In genomic region chr7:44488955-44489354, GRCh38 we compare ENCODE assay signal across 10 cellular contexts. TPM values are rescaled to one million over a fixed set of nuclear protein-coding genes. Genes with fewer than 3 reads are reported as not detected.
A peak's percentile ranks its signal among the peaks of the same experiment; 100 is the strongest.
DNase-seq lines count a peak whose midpoint lies in the region; ATAC-seq, FAIRE-seq and TF ChIP-seq lines count a peak whose summit lies in the region.
"Had no signal": no experiment of that assay in that cellular context is flagged by ENCODE, and none has a peak within 500 bp of the region (broad histone marks: within the 10 kb centered on the region; RNA-seq: fewer than 3 reads in every experiment).

No MANE protein-coding gene starts in this region.

- 0 out of 2 replicates have a peak overlapping the region, but pooled peaks have one; percentile 91 for H3K9ac ChIP-seq in HCT116 (ENCODE audit: low read length)

- H3K4me1 Mint-ChIP-seq in mesothelial cell of epicardium: peaks cover 37% of the 10 kb centered on the region

- POLR2A ChIA-PET in A549 (lab: Yijun Ruan, JAX): no interaction called here
- POLR2A ChIA-PET in HCT116 (lab: Charles Lee): no interaction called here

- no peak overlapping the region for H2AFZ ChIP-seq in HCT116 (ENCODE audit: low read depth, low read length, poor library complexity, severe bottlenecking)

- TF ChIP-seq POLR2A in A549 (IDR thresholded peaks at IDR 0.05; ENCODE audit: low read length) (no peak), HCT116 (IDR thresholded peaks at IDR 0.05; ENCODE audit: borderline replicate concordance, extremely low read depth, insufficient read depth, insufficient read length) (no peak), erythroblast (IDR thresholded peaks at IDR 0.05; ENCODE audit: low read length) (no peak)

- no peak for FAIRE-seq in A549 (lab: Jason Lieb, UNC)
- FAIRE-seq: H54 had no signal

- H3K27ac ChIP-seq in A549: no peak overlapping the region
- no peak overlapping the region for H3K27ac ChIP-seq in HCT116 (ENCODE audit: low read depth, low read length)

- ATAC-seq in A549 (no peak), HCT116 (no peak)

- no peaks in the 10 kb centered on the region for H3K9me2 ChIP-seq in HCT116 (ENCODE audit: insufficient read depth)

- BruUV-seq in HCT116 (replicated peaks; lab: Mats Ljungman, UMichigan): no TSS peak

- H3K4me3 ChIP-seq in A549: peak overlapping the region; percentile 88
- H3K4me3 ChIP-seq in HCT116 (replicated peaks in 1 of 2; ENCODE audit: low read depth in 1 of 2, low read length in 2 of 2): peak overlapping the region; percentile 79 to 95
- peak overlapping the region; percentile 91 for H3K4me3 ChIP-seq in astrocyte of the cerebellum (ENCODE audit: low read depth, low read length)

- WGBS in A549 (ENCODE audit: missing lambda C conversion rate): 82% methylated on average over 3 of the region's 3 CpGs

- TF ChIP-seq RAD21 in A549 (conservative IDR thresholded peaks at IDR 0.05 in 1 of 2, IDR thresholded peaks at IDR 0.05 in 1 of 2) (no peak), HCT116 (IDR thresholded peaks at IDR 0.05; ENCODE audit: low read depth) (no peak)

- H3K27me3 ChIP-seq in HCT116 (ENCODE audit: insufficient read depth, low read length): no peaks in the 10 kb centered on the region

- H3K4me2 ChIP-seq in A549 (peak overlapping the region; percentile 96), HCT116 (ENCODE audit: low read length) (peak overlapping the region; percentile 83)

- H3K9me3 Mint-ChIP-seq in mesothelial cell of epicardium: peaks cover 7% of the 10 kb centered on the region

- H3K9me3 ChIP-seq in A549: peaks cover 5% of the 10 kb centered on the region; the same call in 2 of the 3 replicates
- no peaks in the 10 kb centered on the region for H3K9me3 ChIP-seq in HCT116 (ENCODE audit: control insufficient read depth in 1 of 2, insufficient read depth in 1 of 2, low read depth in 1 of 2, low read length in 2 of 2)

- no peaks in the 10 kb centered on the region for H4K20me1 ChIP-seq in HCT116 (ENCODE audit: insufficient read depth)

- H3K27ac Mint-ChIP-seq in mesothelial cell of epicardium: no peak overlapping the region

- RAD21 ChIA-PET in HCT116 (lab: Charles Lee; ENCODE audit: low non-redundant PET in 1 of 2, low total read pairs in 2 of 2, uncharacterized antibody in 2 of 2, unreplicated experiment in 2 of 2): no interaction called here

- no peak for DNase-seq in A549 (ENCODE audit: low read depth in 1 of 2, low spot score in 1 of 2)
- no peak for DNase-seq in HCT116 (ENCODE audit: low read depth, low spot score)
- DNase-seq in astrocyte of the cerebellum (ENCODE audit: low read depth): no peak
- no peak for DNase-seq in mesothelial cell of epicardium (ENCODE audit: low spot score in 2 of 2, unreplicated experiment in 2 of 2)
- DNase-seq in RKO (ENCODE audit: low spot score): no peak
- no peak for DNase-seq in erythroblast (lab: John Stamatoyannopoulos, UW)
- no peak for DNase-seq in NCI-H128 (lab: John Stamatoyannopoulos, UW; ENCODE audit: unreplicated experiment)
- DNase-seq in NCI-H524 (lab: John Stamatoyannopoulos, UW): no peak
- DNase-seq: NCI-H187 treated with DMSO at 0.1 percent for 48 hours had no signal

- no peaks in the 10 kb centered on the region for H3K27me3 Mint-ChIP-seq in mesothelial cell of epicardium (ENCODE audit: low read depth)

- no peak for TF ChIP-seq EP300 in A549 (IDR thresholded peaks at IDR 0.05)

- CTCF ChIA-PET in A549 (lab: Yijun Ruan, JAX): interaction anchor here (2.1 to 2.3 kb wide), 2 partner anchors 13 to 76 kb away, joined by 8 to 17 read pairs; no protein-coding TSS in a partner anchor
- CTCF ChIA-PET in HCT116 (lab: Charles Lee): no interaction called here

- H3K4me1 ChIP-seq in A549 (peaks cover 13% of the 10 kb centered on the region), HCT116 (ENCODE audit: control insufficient read depth in 1 of 2, insufficient read depth in 2 of 2, low read length in 2 of 2) (peaks cover 5 to 16% of the 10 kb centered on the region in 2 experiments)

- H3K36me3 ChIP-seq in HCT116 (ENCODE audit: control insufficient read depth in 1 of 2, insufficient read depth in 2 of 2, low read length in 2 of 2): peaks cover 7 to 19% of the 10 kb centered on the region in 2 experiments

- TF ChIP-seq CTCF in A549 (IDR thresholded peaks at IDR 0.05) (no peak), HCT116 (IDR thresholded peaks at IDR 0.05 in 2 of 3, conservative IDR thresholded peaks at IDR 0.05 in 1 of 3; ENCODE audit: borderline replicate concordance in 1 of 3, insufficient read depth in 1 of 3, low read depth in 2 of 3, low read length in 2 of 3) (no peak), astrocyte of the cerebellum (IDR thresholded peaks at IDR 0.05; ENCODE audit: low read depth, low read length, missing control alignments) (no peak), mesothelial cell of epicardium (IDR thresholded peaks at IDR 0.05; ENCODE audit: unreplicated experiment) (no peak)

- in situ Hi-C loops in astrocyte of the cerebellum (cut with HindIII; ENCODE audit: low sequenced_read_pairs): loop anchor here (10.0 kb wide), 1 partner anchor 244 kb away; no protein-coding TSS in a partner anchor

- peaks cover 64% of the 10 kb centered on the region for H3K79me2 ChIP-seq in HCT116 (ENCODE audit: insufficient read depth, low read length)

- peaks cover 20% of the 10 kb centered on the region for H3K36me3 Mint-ChIP-seq in mesothelial cell of epicardium

- H3K4me3 Mint-ChIP-seq in mesothelial cell of epicardium: peak overlapping the region; percentile 79

- intact Hi-C loops in HCT116 (cut with micrococcal nuclease): no loop called here

TF ChIP-seq in A549, 52 proteins besides CTCF, POLR2A, EP300 and RAD21 (continues in another document):
- no peak for TF ChIP-seq CBX8 (IDR thresholded peaks at IDR 0.05)
- no peak for TF ChIP-seq ELK1 (IDR thresholded peaks at IDR 0.05; ENCODE audit: low read depth, low read length)
- TF ChIP-seq FOSB (CRISPR knock-in tag; IDR thresholded peaks at IDR 0.05): no peak
- TF ChIP-seq HOXB13 (CRISPR knock-in tag; IDR thresholded peaks at IDR 0.05; ENCODE audit: low read depth): no peak
- no peak for TF ChIP-seq ZSCAN20 (CRISPR knock-in tag; IDR thresholded peaks at IDR 0.05)
- TF ChIP-seq CBX2 (IDR thresholded peaks at IDR 0.05; ENCODE audit: borderline replicate concordance, low read depth): no peak
- no peak for TF ChIP-seq RNF2 (IDR thresholded peaks at IDR 0.05; ENCODE audit: borderline replicate concordance, low read depth)
- no peak for TF ChIP-seq MAZ (IDR thresholded peaks at IDR 0.05; ENCODE audit: borderline replicate concordance, low read depth, low read length)
- TF ChIP-seq NR3C1 (IDR thresholded peaks at IDR 0.05): no peak
- TF ChIP-seq NFE2L2 (conservative IDR thresholded peaks at IDR 0.05; ENCODE audit: low read length): no peak

TF ChIP-seq in HCT116, 20 proteins besides CTCF, POLR2A, EP300 and RAD21 (continues in another document):
- TF ChIP-seq SRF (IDR thresholded peaks at IDR 0.05; ENCODE audit: low read depth) (no peak), SP1 (IDR thresholded peaks at IDR 0.05; ENCODE audit: low read depth) (no peak), MAX (IDR thresholded peaks at IDR 0.05) (no peak), EZH2phosphoT487 (IDR thresholded peaks at IDR 0.05; ENCODE audit: borderline replicate concordance) (no peak), CBX3 (IDR thresholded peaks at IDR 0.05; ENCODE audit: low read depth) (no peak), EGR1 (IDR thresholded peaks at IDR 0.05; ENCODE audit: low read depth) (no peak), JUND (IDR thresholded peaks at IDR 0.05) (no peak), ATF3 (IDR thresholded peaks at IDR 0.05) (no peak), POLR2AphosphoS5 (IDR thresholded peaks at IDR 0.05; ENCODE audit: low read depth, low read length) (no peak), SIN3A (IDR thresholded peaks at IDR 0.05; ENCODE audit: low read depth) (no peak), ELF1 (IDR thresholded peaks at IDR 0.05; ENCODE audit: borderline replicate concordance, low read depth) (no peak), ZFX (IDR thresholded peaks at IDR 0.05) (no peak), EZH2 (IDR thresholded peaks at IDR 0.05) (no peak)

RNA-seq across cellular contexts. Expression of gene NUDCD3, which starts 1.5 kb away (rescaled TPM):
- polyA plus RNA-seq in A549 (2011; rRNA removed) (66.3 and 84.2 TPM in 2 replicates), A549 (2017; fragmentation: RNase III; extraction: RNeasy Plus Mini Kit Qiagen cat#74134 plus additional on column Dnase treatment) (41.7 to 44.3 TPM (median 42.8 TPM) in 3 replicates)
- 30.0 and 34.8 TPM in 2 replicates for polyA plus RNA-seq in A549 (2012; cell fraction: cytosol; rRNA removed)
- polyA plus RNA-seq in A549 (2012; cell fraction: nucleus; rRNA removed): 54.8 and 84.9 TPM in 2 replicates
- 68.5 and 70.6 TPM in 2 replicates for polyA minus RNA-seq in A549 (2011; rRNA and poly(A)+ RNA removed)
- total RNA-seq in HCT116 (2021; ENCODE audit: unreplicated experiment) (94.6 TPM), mesothelial cell of epicardium (104 to 107 TPM (median 105 TPM) in 3 replicates)
- polyA plus RNA-seq in HCT116 (2012): 53.7 and 54.5 TPM in 2 replicates

RNA-seq across cellular contexts. Expression of gene NPC1L1, which starts 52.2 kb away (rescaled TPM):
- polyA plus RNA-seq in A549 (2011; rRNA removed): 0.06 and 0.12 TPM in 2 replicates
- polyA plus RNA-seq in A549 (2012; cell fraction: cytosol; rRNA removed): 0.01 and 0.06 TPM in 2 replicates
- 0.17 and 0.18 TPM in 2 replicates for polyA plus RNA-seq in A549 (2012; cell fraction: nucleus; rRNA removed)
- polyA plus RNA-seq in A549 (2017; fragmentation: RNase III; extraction: RNeasy Plus Mini Kit Qiagen cat#74134 plus additional on column Dnase treatment): 0.01 to 0.04 TPM (median 0.03 TPM) in 3 replicates
- polyA minus RNA-seq in A549 (2011; rRNA and poly(A)+ RNA removed): 0.12 TPM in 1 of 2 replicates, not detected in the other
- total RNA-seq in HCT116 (2021; ENCODE audit: unreplicated experiment): 0.15 TPM
- 0.05 and 0.09 TPM in 2 replicates for polyA plus RNA-seq in HCT116 (2012)
- 0.07 to 0.20 TPM in 2 of 3 replicates, not detected in the other for total RNA-seq in mesothelial cell of epicardium
